ENCODE assay signal across 22 cellular contexts in the genomic region with DNA sequence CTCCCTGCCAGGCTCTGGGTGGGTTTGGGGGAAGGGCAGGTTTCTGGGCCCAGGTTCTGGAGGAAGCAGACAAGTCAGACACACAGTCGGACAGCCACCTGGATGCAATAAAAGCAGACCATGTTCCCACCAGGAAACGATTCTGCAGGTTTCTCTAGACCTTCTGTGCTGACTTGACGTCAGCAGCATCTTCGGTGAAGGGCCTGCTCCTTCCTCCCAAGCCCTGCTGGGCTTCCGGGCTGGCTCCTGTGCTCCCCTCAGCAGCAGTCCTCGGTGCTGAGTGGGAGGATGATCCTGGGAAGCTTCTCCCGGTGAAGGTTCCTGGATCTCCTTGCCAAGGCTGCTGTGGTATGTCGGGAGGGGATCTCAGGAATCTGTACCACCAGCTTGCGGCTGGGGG.
"Had no signal": no experiment of that assay in that cellular context is flagged by ENCODE, and none has a peak within 500 bp of the region (broad histone marks: within the 10 kb centered on the region; RNA-seq: fewer than 3 reads in every experiment).

No MANE protein-coding gene starts in this region.

- H3K36me3 Mint-ChIP-seq: activated naive CD4-positive, alpha-beta T cell treated with anti-CD3 and anti-CD28 coated beads, Interleukin-2, amount 10 ng/mL, durations not matched to agents 7 days and 5 days; activated naive CD8-positive, alpha-beta T cell treated with anti-CD3 and anti-CD28 coated beads, Interleukin-2, amount 10 ng/mL, durations not matched to agents 7 days and 5 days; naive B cell; stimulated activated naive B cell treated with anti-CD40 and anti-IgM and Interleukin-4, amounts not matched to agents 10 μg/mL and 1 μg/mL and 100 μg/mL, for 72 hours had no signal

- ATAC-seq: activated CD4-positive, alpha-beta T cell treated with anti-CD3 and anti-CD28 coated beads for 36 hours; esophagus mucosa; foreskin keratinocyte; left lung; stimulated activated naive B cell treated with anti-CD40 and anti-IgM and Interleukin-4, amounts not matched to agents 10 μg/mL and 1 μg/mL and 100 μg/mL, for 72 hours had no signal

- H3K9me3 Mint-ChIP-seq: activated naive CD4-positive, alpha-beta T cell treated with anti-CD3 and anti-CD28 coated beads, Interleukin-2, amount 10 ng/mL, durations not matched to agents 7 days and 5 days; activated naive CD8-positive, alpha-beta T cell treated with anti-CD3 and anti-CD28 coated beads, Interleukin-2, amount 10 ng/mL, durations not matched to agents 7 days and 5 days; activated T-helper 1 cell treated with anti-CD3 and anti-CD28 coated beads, Interleukin-12 subunit alpha, Interleukin-12 subunit beta, Interleukin-2, Interleukin-4 antibody, amounts not matched to agents 30 ng/mL and 10 ng/mL and 1 ng/mL, durations not matched to agents 14 hours and 24 hours and 36 hours; endodermal cell; naive B cell; nephron progenitor cell; stimulated activated naive B cell treated with anti-CD40 and anti-IgM and Interleukin-4, amounts not matched to agents 10 μg/mL and 1 μg/mL and 100 μg/mL, for 72 hours; T-helper 2 cell treated with Interferon-gamma antibody and Interleukin-4, amounts not matched to agents 5 μg/mL and 100 μg/mL, for 36 hours had no signal

- DNase-seq: activated CD4-positive, alpha-beta T cell treated with anti-CD3 and anti-CD28 coated beads for 36 hours; activated CD4-positive, alpha-beta T cell treated with anti-CD3 and anti-CD28 coated beads, Interleukin-2, amount 50 U/mL, for 4 hours; activated CD4-positive, CD25-positive, alpha-beta regulatory T cell; activated effector memory CD4-positive, alpha-beta T cell treated with anti-CD3 and anti-CD28 coated beads, Interleukin-2, amount 50 U/mL, for 16 hours; activated naive CD4-positive, alpha-beta T cell treated with anti-CD3 and anti-CD28 coated beads, Interleukin-2, amount 10 ng/mL, durations not matched to agents 7 days and 5 days; activated naive CD8-positive, alpha-beta T cell treated with anti-CD3 and anti-CD28 coated beads, Interleukin-2, amount 10 ng/mL, durations not matched to agents 7 days and 5 days; brain microvascular endothelial cell; endodermal cell; foreskin keratinocyte; left lung; lower lobe of right lung; mesenchymal stem cell; naive B cell; nephron progenitor cell; stimulated activated CD4-positive, alpha-beta T cell treated with anti-CD3 and anti-CD28 coated beads, Interleukin-1b, Interleukin-23, amount 100 ng/mL, for 48 hours; stimulated activated naive B cell treated with anti-CD40 and anti-IgM and Interleukin-4, amounts not matched to agents 10 μg/mL and 1 μg/mL and 100 μg/mL, for 72 hours; stomach; T-helper 1 cell; tibial artery had no signal

- H3K4me1 Mint-ChIP-seq: activated CD4-positive, alpha-beta T cell treated with anti-CD3 and anti-CD28 coated beads for 36 hours; activated naive CD4-positive, alpha-beta T cell treated with anti-CD3 and anti-CD28 coated beads, Interleukin-2, amount 10 ng/mL, durations not matched to agents 7 days and 5 days; activated naive CD8-positive, alpha-beta T cell treated with anti-CD3 and anti-CD28 coated beads, Interleukin-2, amount 10 ng/mL, durations not matched to agents 7 days and 5 days; naive B cell; stimulated activated naive B cell treated with anti-CD40 and anti-IgM and Interleukin-4, amounts not matched to agents 10 μg/mL and 1 μg/mL and 100 μg/mL, for 72 hours had no signal

- H3K27me3 Mint-ChIP-seq: activated naive CD8-positive, alpha-beta T cell treated with anti-CD3 and anti-CD28 coated beads, Interleukin-2, amount 10 ng/mL, durations not matched to agents 7 days and 5 days had no signal

- H3K27ac Mint-ChIP-seq: activated CD4-positive, alpha-beta T cell treated with anti-CD3 and anti-CD28 coated beads for 36 hours; activated naive CD4-positive, alpha-beta T cell treated with anti-CD3 and anti-CD28 coated beads, Interleukin-2, amount 10 ng/mL, durations not matched to agents 7 days and 5 days; activated naive CD8-positive, alpha-beta T cell treated with anti-CD3 and anti-CD28 coated beads, Interleukin-2, amount 10 ng/mL, durations not matched to agents 7 days and 5 days; activated T-helper 1 cell treated with anti-CD3 and anti-CD28 coated beads, Interleukin-12 subunit alpha, Interleukin-12 subunit beta, Interleukin-2, Interleukin-4 antibody, amounts not matched to agents 30 ng/mL and 10 ng/mL and 1 ng/mL, durations not matched to agents 14 hours and 24 hours and 36 hours; endodermal cell; naive B cell; nephron progenitor cell; stimulated activated naive B cell treated with anti-CD40 and anti-IgM and Interleukin-4, amounts not matched to agents 10 μg/mL and 1 μg/mL and 100 μg/mL, for 72 hours; T-helper 2 cell treated with Interferon-gamma antibody and Interleukin-4, amounts not matched to agents 5 μg/mL and 100 μg/mL, for 36 hours had no signal

- H3K4me3 Mint-ChIP-seq: activated CD4-positive, alpha-beta T cell treated with anti-CD3 and anti-CD28 coated beads for 36 hours; activated naive CD4-positive, alpha-beta T cell treated with anti-CD3 and anti-CD28 coated beads, Interleukin-2, amount 10 ng/mL, durations not matched to agents 7 days and 5 days; activated naive CD8-positive, alpha-beta T cell treated with anti-CD3 and anti-CD28 coated beads, Interleukin-2, amount 10 ng/mL, durations not matched to agents 7 days and 5 days; activated T-helper 1 cell treated with anti-CD3 and anti-CD28 coated beads, Interleukin-12 subunit alpha, Interleukin-12 subunit beta, Interleukin-2, Interleukin-4 antibody, amounts not matched to agents 30 ng/mL and 10 ng/mL and 1 ng/mL, durations not matched to agents 14 hours and 24 hours and 36 hours; endodermal cell; naive B cell; nephron progenitor cell; stimulated activated naive B cell treated with anti-CD40 and anti-IgM and Interleukin-4, amounts not matched to agents 10 μg/mL and 1 μg/mL and 100 μg/mL, for 72 hours; T-helper 2 cell treated with Interferon-gamma antibody and Interleukin-4, amounts not matched to agents 5 μg/mL and 100 μg/mL, for 36 hours had no signal
